In the genomic region with DNA sequence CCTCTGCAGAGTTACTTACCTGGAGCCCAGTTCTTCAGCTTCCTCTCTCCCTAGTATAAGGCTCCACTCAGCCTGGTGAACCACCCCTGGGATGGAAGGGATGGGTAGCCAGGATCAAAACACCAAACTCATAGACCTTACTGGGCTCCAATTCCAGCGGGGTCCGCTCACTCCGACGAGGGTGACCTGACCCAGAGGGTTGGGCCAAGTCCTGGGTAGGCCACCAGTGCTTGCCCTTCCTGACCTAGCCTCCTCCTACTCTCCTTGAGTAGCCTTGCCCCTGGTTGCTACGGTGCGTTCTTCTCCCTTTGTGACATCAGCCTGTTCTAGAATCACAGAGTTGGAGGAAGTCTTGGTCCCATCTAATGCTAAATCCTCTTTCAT, we compare ENCODE assay signal across 8 cellular contexts. TPM values are rescaled to one million over a fixed set of nuclear protein-coding genes. Genes with fewer than 3 reads are reported as not detected.
DNase-seq lines count a peak whose midpoint lies in the region; ATAC-seq, FAIRE-seq and TF ChIP-seq lines count a peak whose summit lies in the region.

No MANE protein-coding gene starts in this region.

- peaks cover 34% of the 10 kb centered on the region for H3K36me3 Mint-ChIP-seq in CD4-positive, alpha-beta T cell (ENCODE audit: low read depth)
- H3K36me3 Mint-ChIP-seq in naive thymus-derived CD8-positive, alpha-beta T cell, result peaks cover 9 to 21% (median 11%) of the 10 kb centered on the region in 3 donors

- no peaks in the 10 kb centered on the region for H3K27me3 ChIP-seq in CD4-positive, alpha-beta T cell (ENCODE audit: control insufficient read depth, insufficient read depth, low read length)
- H3K27me3 ChIP-seq in bronchial epithelial cell (ENCODE audit: control insufficient read depth, insufficient read depth, low read length), result no peaks in the 10 kb centered on the region

- no peak for TF ChIP-seq POLR2A in GM18505 (IDR thresholded peaks at IDR 0.05; ENCODE audit: borderline replicate concordance, extremely low read depth, insufficient read depth, insufficient read length)

- no peaks in the 10 kb centered on the region for H3K9me3 ChIP-seq in CD4-positive, alpha-beta T cell (ENCODE audit: control insufficient read depth, low read length)

- H3K4me3 ChIP-seq in bronchial epithelial cell (ENCODE audit: low read depth, low read length), result peak overlapping the region; percentile 45

- no peaks in the 10 kb centered on the region for H3K9me3 Mint-ChIP-seq in CD4-positive, alpha-beta T cell
- H3K9me3 Mint-ChIP-seq in naive thymus-derived CD8-positive, alpha-beta T cell, result no peaks in the 10 kb centered on the region

- no peak for ATAC-seq in CD4-positive, alpha-beta T cell (ENCODE audit: poor library complexity)
- ATAC-seq in HG03439 (IDR thresholded peaks at IDR 0.05; ENCODE audit: unreplicated experiment), result peak; percentile 4
- peak; percentile 1 to 4 for ATAC-seq in naive thymus-derived CD8-positive, alpha-beta T cell
- no peak for ATAC-seq in GM18505 (IDR thresholded peaks at IDR 0.05; ENCODE audit: unreplicated experiment)

- H3K4me3 Mint-ChIP-seq in CD4-positive, alpha-beta T cell, result peak overlapping the region; percentile 89
- H3K4me3 Mint-ChIP-seq in naive thymus-derived CD8-positive, alpha-beta T cell, result peak overlapping the region; percentile 62 to 98 (median 96)

- no peak for TF ChIP-seq CTCF in CD4-positive, alpha-beta T cell (IDR thresholded peaks at IDR 0.05)
- TF ChIP-seq CTCF in bronchial epithelial cell (IDR thresholded peaks at IDR 0.05; ENCODE audit: insufficient read depth, low read length, severe bottlenecking), result no peak

- CTCF ChIA-PET in CD4-positive, alpha-beta T cell (lab: Charles Lee), result interaction anchor here (8.4 kb wide), 1 partner anchor 100 kb away, joined by 157 read pairs; no protein-coding TSS in a partner anchor

- peak overlapping the region; percentile 96 for H3K27ac Mint-ChIP-seq in CD4-positive, alpha-beta T cell
- H3K27ac Mint-ChIP-seq in naive thymus-derived CD8-positive, alpha-beta T cell, result peak overlapping the region; percentile 90 to 99 (median 98)

- H3K4me1 Mint-ChIP-seq in CD4-positive, alpha-beta T cell (ENCODE audit: low read depth), result peaks cover 46% of the 10 kb centered on the region
- peaks cover 12 to 59% (median 50%) of the 10 kb centered on the region in 4 donors for H3K4me1 Mint-ChIP-seq in naive thymus-derived CD8-positive, alpha-beta T cell

- POLR2A ChIA-PET in CD4-positive, alpha-beta T cell (lab: Charles Lee), result interaction anchor here (1.0 to 5.9 kb wide), 18 partner anchors 10 to 526 kb away, joined by 3 to 47 read pairs (median 16); partner anchors contain the start of genes GLS, NABP1 and STAT1
- POLR2A ChIA-PET in naive thymus-derived CD8-positive, alpha-beta T cell (lab: Charles Lee), result interaction anchor here (0.5 to 4.8 kb wide), 12 partner anchors 37 to 526 kb away, joined by 3 to 93 read pairs (median 7); partner anchors contain the start of genes GLS and NABP1

- H3K27me3 Mint-ChIP-seq in CD4-positive, alpha-beta T cell, result no peaks in the 10 kb centered on the region
- no peaks in the 10 kb centered on the region for H3K27me3 Mint-ChIP-seq in naive thymus-derived CD8-positive, alpha-beta T cell

- FAIRE-seq in bronchial epithelial cell (lab: Jason Lieb, UNC), result no peak
- no peak for FAIRE-seq in urothelium cell line (lab: Jason Lieb, UNC)

- DNase-seq in CD4-positive, alpha-beta T cell, result peak in 1 of 10 experiments; percentile 11
- DNase-seq in bronchial epithelial cell (ENCODE audit: low read depth), result no peak
- DNase-seq in naive thymus-derived CD8-positive, alpha-beta T cell, result peak in 1 of 10 donors; percentile 16
- DNase-seq in cerebellar cortex (ENCODE audit: low spot score), result no peak
- no peak for DNase-seq in urothelium cell line (ENCODE audit: low spot score)
- no peak for DNase-seq in islet precursor cell

- H3K27ac ChIP-seq in CD4-positive, alpha-beta T cell (ENCODE audit: low read depth, low read length), result peak overlapping the region; percentile 93

- intact Hi-C loops in CD4-positive, alpha-beta T cell (cut with DNase I, micrococcal nuclease), result loop anchor here (1.0 to 10.0 kb wide), 5 partner anchors 39 to 533 kb away; no protein-coding TSS in a partner anchor

- no peaks in the 10 kb centered on the region for H3K36me3 ChIP-seq in bronchial epithelial cell (ENCODE audit: control insufficient read depth, insufficient read depth, low read length)

RNA-seq across cellular contexts. Expression of gene STAT4, which starts 0.5 kb away (rescaled TPM):
- 10 to 100 TPM; 77.1 to 83.0 TPM for total RNA-seq in CD4-positive, alpha-beta T cell
- 7.1 and 12.3 TPM in 2 replicates for total RNA-seq in bronchial epithelial cell
- 100 to 1,000 TPM; 134 to 137 TPM for total RNA-seq in naive thymus-derived CD8-positive, alpha-beta T cell
- 10 to 100 TPM; 63.2 to 75.8 (median 73.7) TPM for polyA plus RNA-seq in naive thymus-derived CD8-positive, alpha-beta T cell

Comparison
In these comparisons a context has a peak if more than half of its experiments do, and no peak if none do; other contexts are left out.
1. ATAC-seq: peak in HG03439 (single experiment) and naive thymus-derived CD8-positive, alpha-beta T cell (2 of 2); none in CD4-positive, alpha-beta T cell (single experiment) and GM18505 (single experiment).